3 cellular contexts compared by ENCODE assay signal in genomic region chr7:149332602-149333320, GRCh38.
DNase-seq lines count a peak whose midpoint lies in the region; ATAC-seq, FAIRE-seq and TF ChIP-seq lines count a peak whose summit lies in the region.
"Not testable (repeated sequence)": the region's sequence is repeated elsewhere in the genome, so short reads cannot be mapped to it uniquely, and the experiment has no call there.

No MANE protein-coding gene starts in this region.

- H3K79me2 ChIP-seq in K562 (ENCODE audit: control insufficient read depth, insufficient read depth, low read length); HepG2 (ENCODE audit: insufficient read depth, low read length): not testable (repeated sequence)

- H3K4me3 ChIP-seq in K562; HepG2 (replicated peaks in 1 of 3; ENCODE audit: insufficient read depth in 1 of 3, low read depth in 2 of 3, low read length in 3 of 3): not testable (repeated sequence)

- H3K4me2 ChIP-seq in K562 (ENCODE audit: insufficient read depth, low read length); HepG2 (ENCODE audit: low read depth, low read length): not testable (repeated sequence)

- not testable (repeated sequence) for DNase-seq in K562 (ENCODE audit: extremely low read depth in 1 of 4, low spot score in 3 of 4); HepG2 (ENCODE audit: low spot score)

- POLR2A ChIA-PET in K562 (lab: Yijun Ruan, JAX); HepG2 (lab: Yijun Ruan, JAX): not testable (repeated sequence)

- not testable (repeated sequence) for H2AFZ ChIP-seq in K562 (ENCODE audit: low read depth, low read length); HepG2 (ENCODE audit: low read length)

- TF ChIP-seq RAD21 in K562 (CRISPR knock-in tag; conservative IDR thresholded peaks at IDR 0.05 in 1 of 2, IDR thresholded peaks at IDR 0.05 in 1 of 2); HepG2 (CRISPR knock-in tag; IDR thresholded peaks at IDR 0.05): not testable (repeated sequence)

- H3K27me3 ChIP-seq in K562 (ENCODE audit: control insufficient read depth in 2 of 2, insufficient read depth in 2 of 2, low read length in 2 of 2); HepG2 (ENCODE audit: control insufficient read depth in 1 of 2, insufficient read depth in 2 of 2, low read length in 2 of 2): not testable (repeated sequence)

- H3K36me3 ChIP-seq in K562 (ENCODE audit: control insufficient read depth, insufficient read depth, low read length); HepG2 (replicated peaks in 1 of 2; ENCODE audit: control insufficient read depth in 1 of 2, insufficient read depth in 2 of 2, low read length in 2 of 2): not testable (repeated sequence)

- H4K20me1 ChIP-seq in K562 (replicated peaks; ENCODE audit: control insufficient read depth, insufficient read depth, low read length); HepG2 (ENCODE audit: insufficient read depth, low read length): not testable (repeated sequence)

- not testable (repeated sequence) for ATAC-seq in K562, HepG2

- H3K9ac ChIP-seq in K562 (ENCODE audit: insufficient read depth in 1 of 2, low read depth in 2 of 2, low read length in 2 of 2); HepG2 (ENCODE audit: insufficient read depth, low read depth, low read length): not testable (repeated sequence)

- 13% methylated on average over 16 of the region's 18 CpGs for WGBS in K562 (ENCODE audit: insufficient coverage, low coverage, missing lambda C conversion rate)
- 25% methylated on average over 15 of the region's 18 CpGs for WGBS in HepG2 (ENCODE audit: low lambda C conversion rate)

- not testable (repeated sequence) for BruUV-seq in K562 (replicated peaks; lab: Mats Ljungman, UMichigan); HepG2 (replicated peaks; lab: Mats Ljungman, UMichigan)

- not testable (repeated sequence) for H3K9me1 ChIP-seq in K562 (ENCODE audit: control insufficient read depth, insufficient read depth, low read length)

- TF ChIP-seq EP300 in K562 (IDR thresholded peaks at IDR 0.05; ENCODE audit: low read length); HepG2 (IDR thresholded peaks at IDR 0.05; ENCODE audit: low read depth in 2 of 2, low read length in 2 of 2); HepG2 (CRISPR knock-in tag; IDR thresholded peaks at IDR 0.05; ENCODE audit: borderline replicate concordance): not testable (repeated sequence)

- TF ChIP-seq POLR2A in K562 (conservative IDR thresholded peaks at IDR 0.05); HepG2 (IDR thresholded peaks at IDR 0.05; ENCODE audit: insufficient read depth in 1 of 2, low read depth in 2 of 2, low read length in 2 of 2): not testable (repeated sequence)

- not testable (repeated sequence) for FAIRE-seq in K562 (lab: Jason Lieb, UNC); HepG2 (lab: Jason Lieb, UNC)

- intact Hi-C loops in K562 (cut with micrococcal nuclease); HepG2 (cut with micrococcal nuclease; ENCODE audit: unreplicated experiment): not testable (repeated sequence)

- not testable (repeated sequence) for H3K4me1 ChIP-seq in K562 (replicated peaks in 1 of 2; ENCODE audit: control insufficient read depth in 2 of 2, insufficient read depth in 2 of 2, low read length in 2 of 2)
- H3K4me1 ChIP-seq in HepG2 (ENCODE audit: insufficient read depth, low read length), result peaks cover 46% of the 10 kb centered on the region

- H3K9me3 ChIP-seq in K562 (replicated peaks; ENCODE audit: control insufficient read depth, insufficient read depth, low read depth, low read length); HepG2 (ENCODE audit: low read length): not testable (repeated sequence)

- H3K27ac ChIP-seq in 22Rv1, result peak overlapping the region; percentile 35
- not testable (repeated sequence) for H3K27ac ChIP-seq in K562 (ENCODE audit: extremely low read depth, low read depth, low read length); HepG2 (ENCODE audit: extremely low read length, insufficient read depth, low read length)

- not testable (repeated sequence) for TF ChIP-seq CTCF in 22Rv1 (IDR thresholded peaks at IDR 0.05); K562 (IDR thresholded peaks at IDR 0.05 in 2 of 3, conservative IDR thresholded peaks at IDR 0.05 in 1 of 3; ENCODE audit: insufficient read depth in 2 of 3, low read depth in 1 of 3, low read length in 3 of 3); HepG2 (CRISPR knock-in tag; IDR thresholded peaks at IDR 0.05)

- in situ Hi-C loops in K562 (cut with MboI); HepG2 (cut with HindIII; ENCODE audit: extremely low pct_ligation_motif_present, low pct_unique_long_range_greater_than_20kb): not testable (repeated sequence)

- CTCF ChIA-PET in K562 (lab: Yijun Ruan, JAX; ENCODE audit: low intra/inter-chr PET ratio); HepG2 (lab: Yijun Ruan, JAX; ENCODE audit: low intra/inter-chr PET ratio, low total read pairs): not testable (repeated sequence)

TF ChIP-seq in K562, 482 proteins besides CTCF, POLR2A, EP300 and RAD21:
- peak; percentile 55 for TF ChIP-seq CBFA2T3 (IDR thresholded peaks at IDR 0.05)
- TF ChIP-seq CBFA2T2 (conservative IDR thresholded peaks at IDR 0.05), result peak; percentile 34
- 0 out of 2 replicates have a peak, but pooled peaks have one; percentile 31 for TF ChIP-seq CEBPB (tag; IDR thresholded peaks at IDR 0.05)

TF ChIP-seq in HepG2, 621 proteins besides CTCF, POLR2A, EP300 and RAD21:
- TF ChIP-seq TOPORS (CRISPR knock-in tag; IDR thresholded peaks at IDR 0.05) (0 out of 2 replicates have a peak, but pooled peaks have one; percentile 59), ZNF280D (CRISPR knock-in tag; IDR thresholded peaks at IDR 0.05) (0 out of 2 replicates have a peak, but pooled peaks have one; percentile 23), ZNF652 (CRISPR knock-in tag; IDR thresholded peaks at IDR 0.05; ENCODE audit: borderline replicate concordance, low read depth) (peak; percentile 63), CREM (IDR thresholded peaks at IDR 0.05) (peak; percentile 11; the same call in 1 of the 2 replicates), SOX6 (CRISPR knock-in tag; IDR thresholded peaks at IDR 0.05) (peak; percentile 39; the same call in 1 of the 2 replicates)
- not testable (repeated sequence) for TF ChIP-seq CREM (CRISPR knock-in tag; IDR thresholded peaks at IDR 0.05); SOX6 (IDR thresholded peaks at IDR 0.05)
